Comparison of ENCODE assay signal across 1 cellular context in the genomic region with DNA sequence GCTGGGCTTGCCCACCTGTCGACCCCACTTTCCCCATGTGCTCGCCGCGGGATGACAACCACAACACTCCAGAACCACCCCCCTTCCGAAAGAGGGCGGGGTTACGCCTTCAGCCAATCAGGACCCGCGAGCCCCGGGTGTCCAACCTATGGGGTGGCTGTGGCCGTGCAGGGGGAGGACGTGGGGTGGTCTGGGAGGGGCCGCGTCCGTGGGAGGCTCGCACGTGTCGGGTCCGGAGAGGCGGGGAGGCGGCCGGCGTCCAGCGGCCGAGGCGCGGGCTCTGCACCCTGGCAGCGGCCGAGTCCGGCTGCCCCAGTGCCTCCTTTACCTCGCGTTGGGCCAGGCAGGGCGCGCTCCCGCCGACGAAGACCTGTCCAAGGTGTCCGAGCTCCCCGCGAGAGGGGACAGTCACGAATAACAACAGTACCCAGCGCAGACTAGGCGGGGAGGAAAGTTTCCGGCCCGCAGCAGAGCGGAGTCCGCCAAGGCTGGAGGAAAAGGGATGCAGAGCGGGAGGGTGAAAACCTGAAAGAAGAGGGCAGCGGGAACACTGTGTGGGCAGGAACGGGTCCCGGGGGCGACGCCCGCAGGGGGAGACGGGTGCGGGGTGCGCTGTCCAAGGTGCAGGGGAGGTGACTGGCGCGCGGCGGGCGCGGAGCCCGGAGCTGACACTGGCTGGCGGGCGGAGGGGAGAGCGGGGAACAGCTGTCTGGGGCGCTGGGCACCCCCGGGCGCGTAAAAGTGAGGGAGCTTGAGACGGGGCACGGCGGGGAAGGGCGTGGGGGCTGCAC.
TF ChIP-seq lines count a peak whose summit lies in the region.

No MANE protein-coding gene starts in this region.

TF ChIP-seq in HEK293, 187 proteins besides CTCF, POLR2A, EP300 and RAD21 (continued from another document):
- TF ChIP-seq, protein P1, sequence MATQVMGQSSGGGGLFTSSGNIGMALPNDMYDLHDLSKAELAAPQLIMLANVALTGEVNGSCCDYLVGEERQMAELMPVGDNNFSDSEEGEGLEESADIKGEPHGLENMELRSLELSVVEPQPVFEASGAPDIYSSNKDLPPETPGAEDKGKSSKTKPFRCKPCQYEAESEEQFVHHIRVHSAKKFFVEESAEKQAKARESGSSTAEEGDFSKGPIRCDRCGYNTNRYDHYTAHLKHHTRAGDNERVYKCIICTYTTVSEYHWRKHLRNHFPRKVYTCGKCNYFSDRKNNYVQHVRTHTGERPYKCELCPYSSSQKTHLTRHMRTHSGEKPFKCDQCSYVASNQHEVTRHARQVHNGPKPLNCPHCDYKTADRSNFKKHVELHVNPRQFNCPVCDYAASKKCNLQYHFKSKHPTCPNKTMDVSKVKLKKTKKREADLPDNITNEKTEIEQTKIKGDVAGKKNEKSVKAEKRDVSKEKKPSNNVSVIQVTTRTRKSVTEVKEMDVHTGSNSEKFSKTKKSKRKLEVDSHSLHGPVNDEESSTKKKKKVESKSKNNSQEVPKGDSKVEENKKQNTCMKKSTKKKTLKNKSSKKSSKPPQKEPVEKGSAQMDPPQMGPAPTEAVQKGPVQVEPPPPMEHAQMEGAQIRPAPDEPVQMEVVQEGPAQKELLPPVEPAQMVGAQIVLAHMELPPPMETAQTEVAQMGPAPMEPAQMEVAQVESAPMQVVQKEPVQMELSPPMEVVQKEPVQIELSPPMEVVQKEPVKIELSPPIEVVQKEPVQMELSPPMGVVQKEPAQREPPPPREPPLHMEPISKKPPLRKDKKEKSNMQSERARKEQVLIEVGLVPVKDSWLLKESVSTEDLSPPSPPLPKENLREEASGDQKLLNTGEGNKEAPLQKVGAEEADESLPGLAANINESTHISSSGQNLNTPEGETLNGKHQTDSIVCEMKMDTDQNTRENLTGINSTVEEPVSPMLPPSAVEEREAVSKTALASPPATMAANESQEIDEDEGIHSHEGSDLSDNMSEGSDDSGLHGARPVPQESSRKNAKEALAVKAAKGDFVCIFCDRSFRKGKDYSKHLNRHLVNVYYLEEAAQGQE (tag by site-specific recombination; IDR thresholded peaks at IDR 0.05) = peak; percentile 100
- TF ChIP-seq, protein P2, sequence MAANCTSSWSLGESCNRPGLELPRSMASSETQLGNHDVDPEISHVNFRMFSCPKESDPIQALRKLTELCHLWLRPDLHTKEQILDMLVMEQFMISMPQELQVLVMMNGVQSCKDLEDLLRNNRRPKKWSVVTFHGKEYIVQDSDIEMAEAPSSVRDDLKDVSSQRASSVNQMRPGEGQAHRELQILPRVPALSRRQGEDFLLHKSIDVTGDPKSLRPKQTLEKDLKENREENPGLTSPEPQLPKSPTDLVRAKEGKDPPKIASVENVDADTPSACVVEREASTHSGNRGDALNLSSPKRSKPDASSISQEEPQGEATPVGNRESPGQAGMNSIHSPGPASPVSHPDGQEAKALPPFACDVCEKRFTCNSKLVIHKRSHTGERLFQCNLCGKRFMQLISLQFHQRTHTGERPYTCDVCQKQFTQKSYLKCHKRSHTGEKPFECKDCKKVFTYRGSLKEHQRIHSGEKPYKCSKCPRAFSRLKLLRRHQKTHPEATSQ (tag by site-specific recombination; IDR thresholded peaks at IDR 0.05) = peak; percentile 11; the same call in 1 of the 2 replicates
- no peak for TF ChIP-seq ZFP37 (tag by site-specific recombination; IDR thresholded peaks at IDR 0.05)
- TF ChIP-seq ZNF184 (tag by site-specific recombination; IDR thresholded peaks at IDR 0.05) = no peak
- no peak for TF ChIP-seq ZEB2 (tag by site-specific recombination; IDR thresholded peaks at IDR 0.05)
- TF ChIP-seq ZNF175 (tag by site-specific recombination; IDR thresholded peaks at IDR 0.05) = no peak
- TF ChIP-seq HOXD13 (CRISPR knock-in tag; IDR thresholded peaks at IDR 0.05; ENCODE audit: borderline replicate concordance) = no peak
- no peak for TF ChIP-seq ZNF624 (tag by site-specific recombination; IDR thresholded peaks at IDR 0.05)
- TF ChIP-seq ZNF48 (tag by site-specific recombination; IDR thresholded peaks at IDR 0.05) = no peak
- peak; percentile 100 for TF ChIP-seq GLIS2 (tag by site-specific recombination; IDR thresholded peaks at IDR 0.05)
- TF ChIP-seq PRDM4 (tag by site-specific recombination; IDR thresholded peaks at IDR 0.05) = no peak
- no peak for TF ChIP-seq ZNF670 (tag by site-specific recombination; IDR thresholded peaks at IDR 0.05; ENCODE audit: low read depth)
- no peak for TF ChIP-seq ELK4 (IDR thresholded peaks at IDR 0.05; ENCODE audit: borderline replicate concordance, low read depth, low read length)
- 0 out of 2 replicates have a peak, but pooled peaks have one; percentile 12 for TF ChIP-seq BCL11A (tag by site-specific recombination; IDR thresholded peaks at IDR 0.05; ENCODE audit: low read depth)
- TF ChIP-seq, protein P3, sequence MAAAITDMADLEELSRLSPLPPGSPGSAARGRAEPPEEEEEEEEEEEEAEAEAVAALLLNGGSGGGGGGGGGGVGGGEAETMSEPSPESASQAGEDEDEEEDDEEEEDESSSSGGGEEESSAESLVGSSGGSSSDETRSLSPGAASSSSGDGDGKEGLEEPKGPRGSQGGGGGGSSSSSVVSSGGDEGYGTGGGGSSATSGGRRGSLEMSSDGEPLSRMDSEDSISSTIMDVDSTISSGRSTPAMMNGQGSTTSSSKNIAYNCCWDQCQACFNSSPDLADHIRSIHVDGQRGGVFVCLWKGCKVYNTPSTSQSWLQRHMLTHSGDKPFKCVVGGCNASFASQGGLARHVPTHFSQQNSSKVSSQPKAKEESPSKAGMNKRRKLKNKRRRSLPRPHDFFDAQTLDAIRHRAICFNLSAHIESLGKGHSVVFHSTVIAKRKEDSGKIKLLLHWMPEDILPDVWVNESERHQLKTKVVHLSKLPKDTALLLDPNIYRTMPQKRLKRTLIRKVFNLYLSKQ (tag by site-specific recombination; IDR thresholded peaks at IDR 0.05; ENCODE audit: borderline replicate concordance) = no peak
- TF ChIP-seq ZNF2 (tag by site-specific recombination; IDR thresholded peaks at IDR 0.05) = no peak
- no peak; the same call in 1 of the 2 replicates for TF ChIP-seq KLF10 (tag by site-specific recombination; IDR thresholded peaks at IDR 0.05)
- TF ChIP-seq ZNF76 (tag by site-specific recombination; IDR thresholded peaks at IDR 0.05; ENCODE audit: borderline replicate concordance, low read depth) = peak; percentile 49; the same call in 1 of the 2 replicates
- TF ChIP-seq YY2 (tag by site-specific recombination; IDR thresholded peaks at IDR 0.05) = no peak
- TF ChIP-seq ZNF433 (tag by site-specific recombination; IDR thresholded peaks at IDR 0.05; ENCODE audit: low read depth) = no peak
- no peak for TF ChIP-seq ZBTB21 (tag by site-specific recombination; IDR thresholded peaks at IDR 0.05)
- no peak for TF ChIP-seq ZNF792 (tag by site-specific recombination; IDR thresholded peaks at IDR 0.05)
- no peak for TF ChIP-seq MEIS1 (CRISPR knock-in tag; IDR thresholded peaks at IDR 0.05; ENCODE audit: borderline replicate concordance)
- peak; percentile 88 for TF ChIP-seq ZFHX2 (tag by site-specific recombination; conservative IDR thresholded peaks at IDR 0.05)
- TF ChIP-seq, protein P4, sequence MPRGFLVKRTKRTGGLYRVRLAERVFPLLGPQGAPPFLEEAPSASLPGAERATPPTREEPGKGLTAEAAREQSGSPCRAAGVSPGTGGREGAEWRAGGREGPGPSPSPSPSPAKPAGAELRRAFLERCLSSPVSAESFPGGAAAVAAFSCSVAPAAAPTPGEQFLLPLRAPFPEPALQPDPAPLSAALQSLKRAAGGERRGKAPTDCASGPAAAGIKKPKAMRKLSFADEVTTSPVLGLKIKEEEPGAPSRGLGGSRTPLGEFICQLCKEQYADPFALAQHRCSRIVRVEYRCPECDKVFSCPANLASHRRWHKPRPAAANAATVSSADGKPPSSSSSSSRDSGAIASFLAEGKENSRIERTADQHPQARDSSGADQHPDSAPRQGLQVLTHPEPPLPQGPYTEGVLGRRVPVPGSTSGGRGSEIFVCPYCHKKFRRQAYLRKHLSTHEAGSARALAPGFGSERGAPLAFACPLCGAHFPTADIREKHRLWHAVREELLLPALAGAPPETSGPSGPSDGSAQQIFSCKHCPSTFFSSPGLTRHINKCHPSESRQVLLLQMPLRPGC (tag by site-specific recombination; IDR thresholded peaks at IDR 0.05) = no peak
